In the genomic region with DNA sequence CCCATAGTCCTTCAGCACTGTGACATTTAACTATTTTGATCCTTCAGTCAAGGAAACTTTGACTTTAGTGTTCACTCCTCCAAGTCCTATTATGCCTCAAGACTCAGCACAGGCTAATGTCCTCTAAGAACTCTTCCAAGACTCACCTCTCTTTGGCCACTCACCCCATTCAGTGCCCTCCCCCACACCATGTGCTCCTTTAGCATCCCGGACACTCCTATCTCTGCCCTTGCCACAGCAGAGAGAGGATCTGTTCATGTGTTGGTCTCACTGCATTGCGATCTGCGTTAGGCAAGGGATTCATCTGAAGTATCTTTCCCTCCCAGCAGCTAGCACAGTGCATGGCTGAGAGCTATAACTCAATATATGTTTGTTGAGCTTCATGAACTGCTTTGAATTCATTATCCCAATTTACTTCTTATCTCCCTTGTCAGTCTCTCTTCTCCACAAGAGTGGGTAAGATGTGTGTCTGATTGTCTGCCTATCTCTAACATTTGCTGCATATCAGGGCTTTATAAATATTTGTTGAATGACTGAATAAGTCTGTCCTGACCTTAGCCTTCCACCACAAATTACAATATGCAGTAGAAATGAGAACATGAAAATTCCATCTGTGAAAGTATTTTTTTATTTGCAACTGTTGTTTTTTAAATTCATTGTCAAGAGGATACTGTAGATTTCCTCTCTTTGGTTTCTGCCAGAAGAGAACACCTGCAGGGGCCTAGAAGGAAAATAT, we compare ENCODE assay signal across 16 cellular contexts.
"Had no signal": no experiment of that assay in that cellular context is flagged by ENCODE, and none has a peak within 500 bp of the region (broad histone marks: within the 10 kb centered on the region; RNA-seq: fewer than 3 reads in every experiment).

No MANE protein-coding gene starts in this region.

- H3K36me3 ChIP-seq: upper lobe of right lung had no signal

- DNase-seq: activated CD4-positive, alpha-beta memory T cell treated with anti-CD3 and anti-CD28 coated beads for 36 hours; activated CD4-positive, alpha-beta T cell treated with anti-CD3 and anti-CD28 coated beads for 36 hours; activated T-cell treated with anti-CD3 and anti-CD28 coated beads, Interleukin-2, amount 50 U/mL, for 24 hours; amniotic stem cell; dermis blood vessel endothelial cell; effector memory CD8-positive, alpha-beta T cell; foreskin melanocyte; head of caudate nucleus; midbrain; retina; stimulated activated CD4-positive, alpha-beta T cell treated with anti-CD3 and anti-CD28 coated beads, Interleukin-15, amount 100 ng/mL, for 24 hours; stimulated activated CD4-positive, alpha-beta T cell treated with anti-CD3 and anti-CD28 coated beads, Interleukin-4, amount 100 ng/mL, for 1 hour; T-helper 2 cell; upper lobe of right lung had no signal

- H3K9me3 ChIP-seq: upper lobe of right lung had no signal

- H3K4me3 ChIP-seq: lung, skin epidermis, upper lobe of right lung had no signal

- H3K4me1 ChIP-seq: upper lobe of right lung had no signal

- ATAC-seq: activated CD4-positive, alpha-beta T cell treated with anti-CD3 and anti-CD28 coated beads for 36 hours; effector memory CD8-positive, alpha-beta T cell; upper lobe of right lung had no signal

- H3K27me3 ChIP-seq: upper lobe of right lung had no signal

- H3K27ac ChIP-seq: skin epidermis, upper lobe of right lung had no signal
